Comparison of ENCODE assay signal across 8 cellular contexts in genomic region chr6:7312616-7313504, GRCh38. TPM values are rescaled to one million over a fixed set of nuclear protein-coding genes. Genes with fewer than 3 reads are reported as not detected.
A peak's percentile ranks its signal among the peaks of the same experiment; 100 is the strongest.
DNase-seq lines count a peak whose midpoint lies in the region; ATAC-seq and TF ChIP-seq lines count a peak whose summit lies in the region.

TSS of gene SSR1 (minus strand) at chr6:7313199. CDS start at chr6:7313120, 79 bp downstream.

- TF ChIP-seq CTCF in ascending aorta (IDR thresholded peaks at IDR 0.05) (no peak), uterus (IDR thresholded peaks at IDR 0.05) (peak in 1 of 4 experiments; percentile 18)

- H3K36me3 Mint-ChIP-seq in T-helper 2 cell treated with Interferon-gamma antibody and Interleukin-4, amounts not matched to agents 5 μg/mL and 100 μg/mL, for 36 hours (ENCODE audit: low read depth) = peaks cover 43% of the 10 kb centered on the region

- intact Hi-C loops in ascending aorta (cut with DNase I) = loop anchor here (1.0 to 10.0 kb wide), 3 partner anchors 76 to 752 kb away; partner anchors contain the start of genes BLOC1S5, CAGE1, RIOK1 and SNRNP48
- intact Hi-C loops in right cardiac atrium (cut with DNase I) = loop anchor here in 2 of 4 donors (5.0 to 10.0 kb wide), 2 partner anchors 72 to 79 kb away; partner anchors contain the start of genes CAGE1 (in 1 of the 2) and RIOK1 (in 1 of the 2)
- intact Hi-C loops in uterus (cut with DNase I; ENCODE audit: low total_unique reads) = no loop called here

- peak within 1 kb of the TSS; percentile 97 for H3K4me3 Mint-ChIP-seq in T-helper 2 cell treated with Interferon-gamma antibody and Interleukin-4, amounts not matched to agents 5 μg/mL and 100 μg/mL, for 36 hours

- WGBS in right cardiac atrium = under 1% methylated on average over 83 of the region's 83 CpGs

- DNase-seq in NCI-H1930 (lab: John Stamatoyannopoulos, UW) (peak; percentile 94 to 96), ascending aorta (ENCODE audit: low spot score in 2 of 2) (peak; percentile 94 to 99), right cardiac atrium (peak; percentile 98 to 99 (median 99)), pulmonary artery endothelial cell (ENCODE audit: low read depth, low spot score) (peak; percentile 86), uterus (peak; percentile 96 to 98)
- peak; percentile 97 for DNase-seq in T-helper 2 cell treated with Interferon-gamma antibody and Interleukin-4, amounts not matched to agents 5 μg/mL and 100 μg/mL, for 36 hours (ENCODE audit: low spot score)

- no peaks in the 10 kb centered on the region for H3K27me3 Mint-ChIP-seq in T-helper 2 cell treated with Interferon-gamma antibody and Interleukin-4, amounts not matched to agents 5 μg/mL and 100 μg/mL, for 36 hours (ENCODE audit: low read depth)

- H3K27me3 ChIP-seq in ascending aorta (no peaks in the 10 kb centered on the region), right cardiac atrium (ENCODE audit: control insufficient read depth, insufficient read depth) (no peaks in the 10 kb centered on the region), uterus (no peaks in the 10 kb centered on the region)

- TF ChIP-seq POLR2A in uterus (IDR thresholded peaks at IDR 0.05) = peak; percentile 81 to 89

- peak within 1 kb of the TSS; percentile 93 for H3K27ac Mint-ChIP-seq in T-helper 2 cell treated with Interferon-gamma antibody and Interleukin-4, amounts not matched to agents 5 μg/mL and 100 μg/mL, for 36 hours

- H3K27ac ChIP-seq in ascending aorta (peak within 1 kb of the TSS; percentile 93 to 98), right cardiac atrium (ENCODE audit: low read length) (peak within 1 kb of the TSS; percentile 97), uterus (peak within 1 kb of the TSS; percentile 87 to 94)

- H3K9me3 ChIP-seq in ascending aorta = no peaks in the 10 kb centered on the region
- no peaks in the 10 kb centered on the region for H3K9me3 ChIP-seq in right cardiac atrium (ENCODE audit: control insufficient read depth, low read length)
- no peaks in the 10 kb centered on the region for H3K9me3 ChIP-seq in uterus

- H3K4me3 ChIP-seq in ascending aorta (peak within 1 kb of the TSS; percentile 69 to 99), right cardiac atrium (ENCODE audit: low read length) (peak within 1 kb of the TSS; percentile 77), uterus (peak within 1 kb of the TSS; percentile 46 to 76)

- peaks cover 5% of the 10 kb centered on the region for H3K9me3 Mint-ChIP-seq in T-helper 2 cell treated with Interferon-gamma antibody and Interleukin-4, amounts not matched to agents 5 μg/mL and 100 μg/mL, for 36 hours

- peak; percentile 97 for ATAC-seq in GM18502 (IDR thresholded peaks at IDR 0.05; ENCODE audit: poor library complexity, unreplicated experiment)
- peak; percentile 95 for ATAC-seq in HG02970 (IDR thresholded peaks at IDR 0.05; ENCODE audit: low FRiP score, unreplicated experiment)
- peak; percentile 100 for ATAC-seq in right cardiac atrium

- peaks cover 4 to 20% of the 10 kb centered on the region in 2 donors for H3K4me1 ChIP-seq in ascending aorta
- no peaks in the 10 kb centered on the region for H3K4me1 ChIP-seq in right cardiac atrium (ENCODE audit: control insufficient read depth, insufficient read depth, low read length)
- H3K4me1 ChIP-seq in uterus = peaks cover 0 to 10% of the 10 kb centered on the region in 2 donors

- H3K4me1 Mint-ChIP-seq in T-helper 2 cell treated with Interferon-gamma antibody and Interleukin-4, amounts not matched to agents 5 μg/mL and 100 μg/mL, for 36 hours (ENCODE audit: low read depth) = peaks cover 42% of the 10 kb centered on the region

- peaks cover 15 to 20% of the 10 kb centered on the region in 2 donors for H3K36me3 ChIP-seq in ascending aorta
- no peaks in the 10 kb centered on the region for H3K36me3 ChIP-seq in uterus

RNA-seq across cellular contexts. Expression of gene SSR1, which starts in this region (rescaled TPM):
- 46.4 TPM for total RNA-seq in ascending aorta
- total RNA-seq in right cardiac atrium = 10 to 100 TPM; 71.6 to 96.3 (median 82.0) TPM
- polyA plus RNA-seq in right cardiac atrium = 21.6 TPM
- 129 and 160 TPM in 2 replicates for total RNA-seq in pulmonary artery endothelial cell
- total RNA-seq in uterus = 100 to 1,000 TPM in 3 of 4 donors, 10 to 100 TPM in 1; 77.4 to 138 (median 126) TPM

Comparison
In these comparisons a context has a peak if more than half of its experiments do, and no peak if none do; other contexts are left out.
1. Peak in every context shown above with its lines: DNase-seq, ATAC-seq, H3K4me3 ChIP-seq and H3K27ac ChIP-seq.